ENCODE assay signal across 16 cellular contexts in genomic region chr20:53959849-53960585, GRCh38.
A peak's percentile ranks its signal among the peaks of the same experiment; 100 is the strongest.
DNase-seq lines count a peak whose midpoint lies in the region; ATAC-seq and TF ChIP-seq lines count a peak whose summit lies in the region.
"Had no signal": no experiment of that assay in that cellular context is flagged by ENCODE, and none has a peak within 500 bp of the region (broad histone marks: within the 10 kb centered on the region; RNA-seq: fewer than 3 reads in every experiment).

No MANE protein-coding gene starts in this region.

- no peaks in the 10 kb centered on the region for H4K20me1 ChIP-seq in MM.1S (ENCODE audit: insufficient read depth, low read length)

- no peaks in the 10 kb centered on the region; the same call in 1 of the 2 replicates for H3K9me3 ChIP-seq in SK-N-MC (ENCODE audit: low read depth, low read length)
- no peaks in the 10 kb centered on the region for H3K9me3 ChIP-seq in MM.1S (replicated peaks; ENCODE audit: insufficient read depth, low read length)
- no peaks in the 10 kb centered on the region for H3K9me3 ChIP-seq in ascending aorta

- peak; percentile 18 for DNase-seq in Caki2 (ENCODE audit: low read depth)
- DNase-seq in SK-N-MC (ENCODE audit: low read depth, low spot score): no peak
- peak; percentile 57 for DNase-seq in fibroblast of the conjunctiva (ENCODE audit: low read depth)
- no peak for DNase-seq in sciatic nerve (ENCODE audit: low spot score)
- no peak for DNase-seq in MM.1S
- no peak for DNase-seq in ascending aorta (ENCODE audit: low spot score in 2 of 2)
- no peak for DNase-seq in left colon
- DNase-seq: activated CD4-positive, alpha-beta T cell treated with anti-CD3 and anti-CD28 coated beads, Interleukin-2, amount 50 U/mL, for 1 hour; GOT3; NCI-H1105 treated with DMSO at 0.1 percent for 48 hours; NCI-H226; stimulated activated CD4-positive, alpha-beta T cell treated with anti-CD3 and anti-CD28 coated beads, Interleukin-2, amount 100 ng/mL, for 48 hours had no signal

- no peak for TF ChIP-seq CTCF in MM.1S (IDR thresholded peaks at IDR 0.05; ENCODE audit: low read length)
- no peak for TF ChIP-seq CTCF in ascending aorta (IDR thresholded peaks at IDR 0.05)

- peaks cover 30% of the 10 kb centered on the region for H3K4me1 ChIP-seq in MM.1S (ENCODE audit: low read length)
- H3K4me1 ChIP-seq in ascending aorta: no peaks in the 10 kb centered on the region

- H3K27me3 ChIP-seq in MM.1S (replicated peaks; ENCODE audit: insufficient read depth, low read length) (no peaks in the 10 kb centered on the region), ascending aorta (no peaks in the 10 kb centered on the region)

- H3K9ac ChIP-seq in SK-N-MC (ENCODE audit: insufficient read length) (peak overlapping the region; percentile 24), MM.1S (ENCODE audit: low read length) (no peak overlapping the region)

- no peak overlapping the region for H2AFZ ChIP-seq in MM.1S (ENCODE audit: low read length)
- H2AFZ ChIP-seq: PC-9 had no signal

- in situ Hi-C loops in Caki2 (cut with HindIII; ENCODE audit: low pct_unique_long_range_greater_than_20kb, low sequenced_read_pairs): no loop called here

- peak; percentile 79 for ATAC-seq in sciatic nerve
- no peak for ATAC-seq in GM19023 (IDR thresholded peaks at IDR 0.05; ENCODE audit: unreplicated experiment)
- no peak for ATAC-seq in left colon
- ATAC-seq: activated T-helper 17 cell treated with anti-CD3 and anti-CD28 coated beads, Interleukin-2, amount 50 U/mL, for 72 hours had no signal

- no peaks in the 10 kb centered on the region for H3K9me2 ChIP-seq in MM.1S (replicated peaks; ENCODE audit: insufficient read depth, low read length)

- H3K27ac ChIP-seq in SK-N-MC: peak overlapping the region; percentile 95
- no peak overlapping the region for H3K27ac ChIP-seq in MM.1S (ENCODE audit: low read length)
- no peak overlapping the region for H3K27ac ChIP-seq in ascending aorta
- H3K27ac ChIP-seq: C4-2B, PC-9 had no signal

- no peak overlapping the region for H3K4me2 ChIP-seq in MM.1S (ENCODE audit: low read depth, low read length)
- H3K4me2 ChIP-seq: PC-9 had no signal

- intact Hi-C loops in sciatic nerve (cut with DNase I) (no loop called here), ascending aorta (cut with DNase I) (no loop called here), left colon (cut with DNase I, micrococcal nuclease) (no loop called here)

- no peaks in the 10 kb centered on the region for H3K79me2 ChIP-seq in MM.1S (ENCODE audit: low read length)

- peaks cover 4% of the 10 kb centered on the region; the same call in 1 of the 2 replicates for H3F3A ChIP-seq in MM.1S (ENCODE audit: insufficient read depth, low read length)

- H3K36me3 ChIP-seq in SK-N-MC (ENCODE audit: insufficient read depth, low read length) (no peaks in the 10 kb centered on the region), MM.1S (replicated peaks; ENCODE audit: insufficient read depth, low read length) (no peaks in the 10 kb centered on the region), ascending aorta (no peaks in the 10 kb centered on the region)

- peak overlapping the region; percentile 73 for H3K4me3 ChIP-seq in SK-N-MC
- no peak overlapping the region for H3K4me3 ChIP-seq in MM.1S (ENCODE audit: low read length)
- H3K4me3 ChIP-seq in ascending aorta: no peak overlapping the region
- H3K4me3 ChIP-seq: PC-9 had no signal

Comparison
In these comparisons a context has a peak if more than half of its experiments do, and no peak if none do; other contexts are left out.
1. DNase-seq: peak in Caki2 (single experiment) and fibroblast of the conjunctiva (single experiment); none in SK-N-MC (single experiment), sciatic nerve (single experiment), MM.1S (single experiment), ascending aorta (0 of 2) and left colon (0 of 2).